ENCODE assay signal across 8 cellular contexts in the genomic region with DNA sequence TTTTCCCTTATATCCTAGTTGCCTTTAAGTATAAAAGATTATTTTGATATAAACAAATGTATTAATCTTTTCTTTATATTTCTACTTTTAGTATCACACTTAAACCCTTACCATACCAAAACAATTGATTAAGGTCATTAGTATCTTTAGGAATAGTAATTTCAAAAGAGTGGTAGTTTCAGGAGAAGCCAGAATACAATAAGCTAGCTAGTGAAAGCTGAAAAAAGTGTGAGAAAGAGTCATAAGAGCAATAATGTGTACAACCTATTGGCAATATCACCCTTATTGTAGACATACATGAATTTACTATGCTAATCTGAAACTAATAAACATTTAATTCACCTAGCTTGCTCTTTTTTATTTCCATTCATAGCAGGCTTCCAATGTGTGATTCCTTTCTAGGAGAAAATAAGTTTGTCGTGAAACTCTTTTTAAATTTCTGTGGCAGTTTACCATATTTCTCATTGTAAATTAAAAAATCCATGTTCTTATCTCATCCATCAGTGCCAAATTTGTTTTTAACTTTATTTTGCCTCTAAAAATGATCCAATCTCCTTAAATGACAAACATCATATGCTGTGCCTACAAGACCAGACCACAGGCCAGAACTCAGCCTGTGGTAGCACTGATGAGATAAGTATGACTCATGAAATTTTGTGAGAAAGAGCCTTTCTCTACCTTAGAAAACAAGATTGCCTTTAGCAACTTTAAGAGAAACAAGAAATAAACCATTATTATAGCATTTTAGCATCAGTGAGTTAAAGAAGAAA. TPM values are rescaled to one million over a fixed set of nuclear protein-coding genes. Genes with fewer than 3 reads are reported as not detected.
DNase-seq lines count a peak whose midpoint lies in the region; ATAC-seq, FAIRE-seq and TF ChIP-seq lines count a peak whose summit lies in the region.
"Had no signal": no experiment of that assay in that cellular context is flagged by ENCODE, and none has a peak within 500 bp of the region (broad histone marks: within the 10 kb centered on the region; RNA-seq: fewer than 3 reads in every experiment).

No MANE protein-coding gene starts in this region.

- no peak overlapping the region for H3K27ac ChIP-seq in kidney (ENCODE audit: low read depth in 2 of 2, low read length in 2 of 2)

- no peaks in the 10 kb centered on the region for H3K9me3 Mint-ChIP-seq in T-helper 2 cell treated with Interferon-gamma antibody and Interleukin-4, amounts not matched to agents 5 μg/mL and 100 μg/mL, for 36 hours

- no peak for TF ChIP-seq CTCF in kidney (IDR thresholded peaks at IDR 0.05; ENCODE audit: borderline replicate concordance, extremely low read depth, insufficient read depth)

- H3K36me3 Mint-ChIP-seq in T-helper 2 cell treated with Interferon-gamma antibody and Interleukin-4, amounts not matched to agents 5 μg/mL and 100 μg/mL, for 36 hours (ENCODE audit: low read depth) = peaks cover 35% of the 10 kb centered on the region

- peaks cover 46% of the 10 kb centered on the region for H3K4me1 Mint-ChIP-seq in T-helper 2 cell treated with Interferon-gamma antibody and Interleukin-4, amounts not matched to agents 5 μg/mL and 100 μg/mL, for 36 hours (ENCODE audit: low read depth)

- intact Hi-C loops in kidney (cut with DNase I) = no loop called here

- no peak overlapping the region for H3K9ac ChIP-seq in kidney (ENCODE audit: low read length in 2 of 2)

- ATAC-seq in GM18909 (IDR thresholded peaks at IDR 0.05; ENCODE audit: poor library complexity, unreplicated experiment) = peak; percentile 77
- ATAC-seq in HG02938 (IDR thresholded peaks at IDR 0.05; ENCODE audit: unreplicated experiment) = peak; percentile 60

- no peak overlapping the region for H3K4me3 ChIP-seq in kidney (ENCODE audit: low read length in 2 of 2)
- H3K4me3 ChIP-seq: lung had no signal

- no peaks in the 10 kb centered on the region for H3K27me3 Mint-ChIP-seq in T-helper 2 cell treated with Interferon-gamma antibody and Interleukin-4, amounts not matched to agents 5 μg/mL and 100 μg/mL, for 36 hours (ENCODE audit: low read depth)

- peak; percentile 40 for DNase-seq in T-helper 2 cell treated with Interferon-gamma antibody and Interleukin-4, amounts not matched to agents 5 μg/mL and 100 μg/mL, for 36 hours (ENCODE audit: low spot score)
- DNase-seq in kidney (no peak), Ammon's horn (ENCODE audit: low spot score) (no peak), NCI-H1048 (lab: John Stamatoyannopoulos, UW) (no peak), DMS79 treated with DMSO at 0.1 percent for 48 hours (lab: John Stamatoyannopoulos, UW) (no peak)

- no peaks in the 10 kb centered on the region for H3K36me3 ChIP-seq in kidney (ENCODE audit: control insufficient read depth in 1 of 2, insufficient read depth in 2 of 2, low read length in 2 of 2)

- H3K4me3 Mint-ChIP-seq in T-helper 2 cell treated with Interferon-gamma antibody and Interleukin-4, amounts not matched to agents 5 μg/mL and 100 μg/mL, for 36 hours = peak overlapping the region; percentile 59

- no peaks in the 10 kb centered on the region for H3K9me3 ChIP-seq in kidney (ENCODE audit: control insufficient read depth in 1 of 2, low read length in 2 of 2)

- no peaks in the 10 kb centered on the region for H3K4me1 ChIP-seq in kidney (ENCODE audit: control insufficient read depth in 1 of 2, insufficient read depth in 1 of 2, low read depth in 1 of 2, low read length in 2 of 2)

- FAIRE-seq in kidney (lab: Jason Lieb, UNC) = peak; percentile 29

- peak overlapping the region; percentile 78 for H3K27ac Mint-ChIP-seq in T-helper 2 cell treated with Interferon-gamma antibody and Interleukin-4, amounts not matched to agents 5 μg/mL and 100 μg/mL, for 36 hours

RNA-seq across cellular contexts. Expression of gene NEK1, which starts 8.1 kb away (rescaled TPM):
- 15.3 TPM for total RNA-seq in kidney
- 5.6 TPM for polyA plus RNA-seq in kidney (ENCODE audit: insufficient read depth, low read depth, low replicate concordance)

RNA-seq across cellular contexts. Expression of gene CLCN3, which starts 16.1 kb away (rescaled TPM):
- total RNA-seq in kidney = 70.2 TPM
- polyA plus RNA-seq in kidney (ENCODE audit: insufficient read depth, low read depth, low replicate concordance) = 16.6 TPM
